Comparison of ENCODE assay signal across 25 cellular contexts in the genomic region with DNA sequence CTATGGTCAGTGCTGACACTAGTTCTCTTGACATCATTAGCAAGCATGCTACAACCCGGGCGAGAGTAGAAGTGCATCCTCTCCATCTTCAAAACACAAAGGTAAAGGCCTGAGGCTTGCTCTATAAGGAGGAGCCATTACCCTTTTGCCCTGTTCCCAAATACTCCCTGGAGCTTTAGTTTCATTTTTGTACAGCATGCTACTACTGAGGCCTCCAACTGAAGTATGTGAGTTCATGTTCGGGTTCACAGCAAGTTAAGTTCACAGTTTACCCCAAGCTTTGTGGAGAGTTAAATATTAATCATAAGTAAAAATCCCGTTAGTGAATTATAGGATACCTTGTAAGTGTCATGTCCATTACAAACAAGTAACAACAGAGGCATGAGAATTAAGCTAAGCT.
"Had no signal": no experiment of that assay in that cellular context is flagged by ENCODE, and none has a peak within 500 bp of the region (broad histone marks: within the 10 kb centered on the region; RNA-seq: fewer than 3 reads in every experiment).

No MANE protein-coding gene starts in this region.

- H3K9me3 Mint-ChIP-seq: mesothelial cell of epicardium; naive B cell; natural killer cell; nephron progenitor cell; neural progenitor cell; stimulated activated memory B cell treated with anti-CD40 and anti-IgM and Interleukin-4, amounts not matched to agents 10 μg/mL and 1 μg/mL and 100 μg/mL, for 72 hours; stimulated activated naive CD8-positive, alpha-beta T cell treated with anti-CD3 and anti-CD28 coated beads, Interleukin-15, amount 100 ng/mL, for 72 hours; type B pancreatic cell had no signal

- H3K4me1 Mint-ChIP-seq: mesothelial cell of epicardium; naive B cell; natural killer cell; neural progenitor cell; stimulated activated memory B cell treated with anti-CD40 and anti-IgM and Interleukin-4, amounts not matched to agents 10 μg/mL and 1 μg/mL and 100 μg/mL, for 72 hours had no signal

- H3K4me3 Mint-ChIP-seq: mesothelial cell of epicardium; naive B cell; natural killer cell; nephron progenitor cell; neural progenitor cell; stimulated activated memory B cell treated with anti-CD40 and anti-IgM and Interleukin-4, amounts not matched to agents 10 μg/mL and 1 μg/mL and 100 μg/mL, for 72 hours; stimulated activated naive CD8-positive, alpha-beta T cell treated with anti-CD3 and anti-CD28 coated beads, Interleukin-15, amount 100 ng/mL, for 72 hours; type B pancreatic cell had no signal

- H3K9me3 ChIP-seq: lower lobe of right lung, neutrophil, sigmoid colon, spleen, tibial nerve, uterus had no signal

- H3K36me3 Mint-ChIP-seq: natural killer cell had no signal

- ATAC-seq: left ventricle myocardium superior; lower lobe of right lung; natural killer cell; right cardiac atrium; stimulated activated memory B cell treated with anti-CD40 and anti-IgM and Interleukin-4, amounts not matched to agents 10 μg/mL and 1 μg/mL and 100 μg/mL, for 72 hours; stimulated activated naive CD8-positive, alpha-beta T cell treated with anti-CD3 and anti-CD28 coated beads, Interleukin-15, amount 100 ng/mL, for 72 hours had no signal

- DNase-seq: islet precursor cell; left ventricle myocardium superior; lower lobe of right lung; mammary epithelial cell; mesendoderm; naive B cell; natural killer cell; nephron progenitor cell; occipital lobe; retina; right cardiac atrium; sigmoid colon; small intestine; spleen; stimulated activated CD4-positive, alpha-beta T cell treated with anti-CD3 and anti-CD28 coated beads, Interleukin-4, amount 100 ng/mL, for 24 hours; stimulated activated naive CD4-positive, alpha-beta T cell treated with Interleukin-2 at 50 U/mL for 16 hours; stimulated activated naive CD8-positive, alpha-beta T cell treated with anti-CD3 and anti-CD28 coated beads, Interleukin-15, amount 100 ng/mL, for 72 hours; substantia nigra; uterus had no signal

- H3K27me3 Mint-ChIP-seq: naive B cell; stimulated activated memory B cell treated with anti-CD40 and anti-IgM and Interleukin-4, amounts not matched to agents 10 μg/mL and 1 μg/mL and 100 μg/mL, for 72 hours; stimulated activated naive CD8-positive, alpha-beta T cell treated with anti-CD3 and anti-CD28 coated beads, Interleukin-15, amount 100 ng/mL, for 72 hours; type B pancreatic cell had no signal

- H3K27ac Mint-ChIP-seq: mesothelial cell of epicardium; natural killer cell; neural progenitor cell; stimulated activated memory B cell treated with anti-CD40 and anti-IgM and Interleukin-4, amounts not matched to agents 10 μg/mL and 1 μg/mL and 100 μg/mL, for 72 hours; stimulated activated naive CD8-positive, alpha-beta T cell treated with anti-CD3 and anti-CD28 coated beads, Interleukin-15, amount 100 ng/mL, for 72 hours; type B pancreatic cell had no signal
